Comparison of ENCODE assay signal across 8 cellular contexts in the genomic region with DNA sequence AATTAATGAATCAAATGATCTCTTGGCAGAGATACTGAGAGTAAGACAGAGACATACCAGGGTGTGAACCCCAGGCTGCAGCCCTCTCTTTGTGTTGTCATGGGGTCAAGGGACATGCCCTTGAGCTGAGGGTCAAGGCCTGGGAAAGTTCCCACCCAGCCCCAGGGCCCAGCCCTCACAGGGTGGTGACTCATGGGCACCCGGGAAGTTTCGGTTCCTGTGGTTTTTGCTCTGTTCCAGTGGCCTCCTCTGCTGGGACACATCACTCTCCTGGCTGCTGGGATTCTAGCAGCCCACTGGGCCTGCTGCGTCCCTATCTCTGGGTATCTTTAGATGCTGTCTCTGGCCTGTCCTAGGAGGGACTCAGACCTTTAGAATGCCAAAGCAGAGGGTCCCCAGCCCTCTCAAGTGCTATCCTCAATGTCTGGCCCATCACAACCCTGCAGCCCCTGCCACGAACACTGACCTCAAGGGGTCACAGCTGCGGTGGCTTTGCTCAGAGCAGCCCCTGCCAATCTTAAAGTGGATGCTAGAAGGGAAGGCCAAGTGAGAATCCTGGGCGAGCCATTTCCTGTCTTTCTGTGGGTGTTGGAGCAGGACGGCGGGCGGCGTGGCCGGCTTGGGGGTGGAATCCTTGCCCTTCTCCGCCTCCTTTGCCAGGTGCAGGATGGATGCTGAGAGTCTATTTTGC.
DNase-seq lines count a peak whose midpoint lies in the region; ATAC-seq, FAIRE-seq and TF ChIP-seq lines count a peak whose summit lies in the region.

No MANE protein-coding gene starts in this region.

- no peaks in the 10 kb centered on the region for H3K9me3 ChIP-seq in HEK293 (ENCODE audit: control insufficient read depth, insufficient read depth, low read depth, low read length)
- no peaks in the 10 kb centered on the region for H3K9me3 ChIP-seq in lower lobe of right lung

- POLR2A ChIA-PET in HEK293 (lab: Yijun Ruan, JAX): no interaction called here

- intact Hi-C loops in lower lobe of right lung (cut with DNase I): no loop called here

- TF ChIP-seq CTCF in AG10803 (conservative IDR thresholded peaks at IDR 0.05; ENCODE audit: low read length) (no peak; the same call in 1 of the 2 replicates), HEK293 (tag by site-specific recombination; IDR thresholded peaks at IDR 0.05) (no peak), lower lobe of right lung (IDR thresholded peaks at IDR 0.05) (no peak)

- DNase-seq in AG10803 (ENCODE audit: low read depth): peak; percentile 46
- peak; percentile 49 for DNase-seq in amniotic epithelial cell (ENCODE audit: low read depth)
- peak; percentile 74 for DNase-seq in lower lobe of right lung
- no peak for DNase-seq in frontal cortex (ENCODE audit: low spot score in 2 of 2)
- DNase-seq in NCI-H1694 (lab: John Stamatoyannopoulos, UW): no peak

- CTCF ChIA-PET in HEK293 (lab: Yijun Ruan, JAX): interaction anchor here (0.7 to 1.0 kb wide), 2 partner anchors 221 to 228 kb away, joined by 4 to 5 read pairs; no protein-coding TSS in a partner anchor

- ATAC-seq in lower lobe of right lung (peak; percentile 75 to 80), GM21367 (IDR thresholded peaks at IDR 0.05; ENCODE audit: unreplicated experiment) (no peak), GM21717 (IDR thresholded peaks at IDR 0.05; ENCODE audit: unreplicated experiment) (no peak)

- H3K36me3 ChIP-seq in HEK293 (ENCODE audit: control insufficient read depth in 2 of 2, insufficient read depth in 1 of 2, low read length in 2 of 2) (no peaks in the 10 kb centered on the region), lower lobe of right lung (no peaks in the 10 kb centered on the region)

- H3K4me3 ChIP-seq in AG10803 (ENCODE audit: low read length) (no peak overlapping the region), HEK293 (ENCODE audit: low read depth, low read length) (no peak overlapping the region), lower lobe of right lung (no peak overlapping the region)

- no peak for FAIRE-seq in frontal cortex (lab: Jason Lieb, UNC)

- H3K27me3 ChIP-seq in lower lobe of right lung (ENCODE audit: low read depth): no peaks in the 10 kb centered on the region

- H3K27ac ChIP-seq in HEK293 (ENCODE audit: extremely low read depth, low read depth, low read length): no peak overlapping the region
- no peak overlapping the region for H3K27ac ChIP-seq in lower lobe of right lung

- peaks cover 17% of the 10 kb centered on the region; the same call in 1 of the 2 replicates for H3K4me1 ChIP-seq in HEK293 (ENCODE audit: control insufficient read depth, insufficient read depth, low read length)
- H3K4me1 ChIP-seq in lower lobe of right lung: peaks cover 6% of the 10 kb centered on the region

TF ChIP-seq in HEK293, 187 proteins besides CTCF, POLR2A, EP300 and RAD21:
- 0 out of 2 replicates have a peak, but pooled peaks have one; percentile 17 for TF ChIP-seq ZBTB48 (tag by site-specific recombination; IDR thresholded peaks at IDR 0.05)
- peak; percentile 76 for TF ChIP-seq GLIS1 (tag by site-specific recombination; IDR thresholded peaks at IDR 0.05)
- peak; percentile 86 for TF ChIP-seq ZIC2 (tag by site-specific recombination; IDR thresholded peaks at IDR 0.05)
- no peak for TF ChIP-seq ZNF248 (tag by site-specific recombination; IDR thresholded peaks at IDR 0.05)
- TF ChIP-seq PATZ1 (tag by site-specific recombination; IDR thresholded peaks at IDR 0.05): peak; percentile 29; the same call in 1 of the 2 replicates
- TF ChIP-seq SP7 (tag by site-specific recombination; IDR thresholded peaks at IDR 0.05): no peak
- TF ChIP-seq KLF9 (tag by site-specific recombination; IDR thresholded peaks at IDR 0.05; ENCODE audit: low read depth): no peak
- TF ChIP-seq ZBTB17 (tag by site-specific recombination; IDR thresholded peaks at IDR 0.05): no peak

Comparison
In these comparisons a context has a peak if more than half of its experiments do, and no peak if none do; other contexts are left out.
1. DNase-seq: peak in AG10803 (single experiment), amniotic epithelial cell (single experiment) and lower lobe of right lung (single experiment); none in frontal cortex (0 of 2) and NCI-H1694 (single experiment).
2. ATAC-seq: peak in lower lobe of right lung (2 of 2); none in GM21367 (single experiment) and GM21717 (single experiment).